In the genomic region with DNA sequence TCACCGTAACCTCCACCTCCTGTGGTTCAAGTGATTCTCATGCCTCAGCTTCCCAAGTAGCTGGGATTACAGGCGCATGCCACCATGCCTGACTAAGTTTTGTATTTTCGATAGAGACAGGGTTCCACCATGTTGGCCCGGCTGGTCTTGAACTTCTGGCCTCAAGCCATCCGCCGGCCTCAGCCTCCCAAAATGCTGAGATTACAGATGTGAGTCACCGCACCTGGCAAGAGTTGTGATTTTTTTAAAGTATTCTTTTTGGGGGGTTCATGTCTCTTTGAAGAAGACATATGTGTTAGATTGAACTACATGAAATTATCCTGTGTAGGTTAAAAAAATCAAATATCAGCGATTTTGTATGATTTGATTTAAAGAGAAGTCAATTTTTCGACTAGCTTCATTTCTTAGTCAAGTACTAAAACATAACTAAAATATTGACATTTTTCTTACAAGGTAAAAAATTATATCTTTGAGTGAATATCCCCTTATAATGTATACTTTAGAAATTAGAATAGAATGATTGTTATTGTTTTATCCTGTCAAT, we compare ENCODE assay signal across 32 cellular contexts.
"Had no signal": no experiment of that assay in that cellular context is flagged by ENCODE, and none has a peak within 500 bp of the region (broad histone marks: within the 10 kb centered on the region; RNA-seq: fewer than 3 reads in every experiment).

No MANE protein-coding gene starts in this region.

- H3K9me3 Mint-ChIP-seq: activated B cell treated with CpG ODN at 0.5 μM for 24 hours; activated naive CD4-positive, alpha-beta T cell treated with anti-CD3 and anti-CD28 coated beads for 36 hours; activated naive CD8-positive, alpha-beta T cell treated with anti-CD3 and anti-CD28 coated beads for 36 hours; activated naive CD8-positive, alpha-beta T cell treated with anti-CD3 and anti-CD28 coated beads, Interleukin-2, amount 50 U/mL, for 24 hours; activated T-cell treated with anti-CD3 and anti-CD28 coated beads, Interleukin-2, amount 50 U/mL, for 4 hours; activated T-helper 17 cell treated with anti-CD3 and anti-CD28 coated beads, Interleukin-2, amount 50 U/mL, for 72 hours; dendritic cell treated with granulocyte-macrophage colony-stimulating factor and Interleukin-4, amounts not matched to agents 40 ng/mL and 50 ng/mL, for 4 days had no signal

- H3K36me3 ChIP-seq: adrenal gland, esophagus muscularis mucosa, gastrocnemius medialis, heart left ventricle, WERI-Rb-1 had no signal

- H3K4me1 ChIP-seq: adrenal gland, body of pancreas, esophagus muscularis mucosa, gastrocnemius medialis had no signal

- H3K27me3 ChIP-seq: adrenal gland, body of pancreas, esophagus muscularis mucosa, foreskin keratinocyte, gastrocnemius medialis, heart left ventricle had no signal

- H3K27me3 Mint-ChIP-seq: activated B cell treated with CpG ODN at 0.5 μM for 24 hours; activated CD8-positive, alpha-beta T cell treated with anti-CD3 and anti-CD28 coated beads for 36 hours; activated naive CD4-positive, alpha-beta T cell treated with anti-CD3 and anti-CD28 coated beads, Interleukin-2, amount 50 U/mL, for 24 hours; activated naive CD8-positive, alpha-beta T cell treated with anti-CD3 and anti-CD28 coated beads for 36 hours; activated naive CD8-positive, alpha-beta T cell treated with anti-CD3 and anti-CD28 coated beads, Interleukin-2, amount 50 U/mL, for 24 hours; activated T-helper 17 cell treated with anti-CD3 and anti-CD28 coated beads, Interleukin-2, amount 50 U/mL, for 72 hours; dendritic cell treated with granulocyte-macrophage colony-stimulating factor and Interleukin-4, amounts not matched to agents 40 ng/mL and 50 ng/mL, for 4 days had no signal

- H3K4me3 Mint-ChIP-seq: activated B cell treated with CpG ODN at 0.5 μM for 24 hours; activated CD8-positive, alpha-beta T cell treated with anti-CD3 and anti-CD28 coated beads for 36 hours; activated naive CD4-positive, alpha-beta T cell treated with anti-CD3 and anti-CD28 coated beads for 36 hours; activated naive CD4-positive, alpha-beta T cell treated with anti-CD3 and anti-CD28 coated beads, Interleukin-2, amount 50 U/mL, for 24 hours; activated naive CD8-positive, alpha-beta T cell treated with anti-CD3 and anti-CD28 coated beads for 36 hours; activated naive CD8-positive, alpha-beta T cell treated with anti-CD3 and anti-CD28 coated beads, Interleukin-2, amount 50 U/mL, for 24 hours; activated T-cell treated with anti-CD3 and anti-CD28 coated beads, Interleukin-2, amount 50 U/mL, for 4 hours; activated T-helper 17 cell treated with anti-CD3 and anti-CD28 coated beads, Interleukin-2, amount 50 U/mL, for 72 hours; dendritic cell treated with granulocyte-macrophage colony-stimulating factor and Interleukin-4, amounts not matched to agents 40 ng/mL and 50 ng/mL, for 4 days had no signal

- ATAC-seq: activated CD4-positive, CD25-positive, alpha-beta regulatory T cell treated with anti-CD3 and anti-CD28 coated beads, Interleukin-2, amount 50 U/mL, for 24 hours; activated CD8-positive, alpha-beta T cell treated with anti-CD3 and anti-CD28 coated beads for 36 hours; activated naive CD8-positive, alpha-beta T cell treated with anti-CD3 and anti-CD28 coated beads, Interleukin-2, amount 50 U/mL, for 24 hours; activated T-cell treated with anti-CD3 and anti-CD28 coated beads, Interleukin-2, amount 50 U/mL, for 4 hours; activated T-helper 17 cell treated with anti-CD3 and anti-CD28 coated beads, Interleukin-2, amount 50 U/mL, for 72 hours; body of pancreas; foreskin keratinocyte; gastrocnemius medialis; heart left ventricle had no signal

- H3K36me3 Mint-ChIP-seq: activated naive CD4-positive, alpha-beta T cell treated with anti-CD3 and anti-CD28 coated beads, Interleukin-2, amount 50 U/mL, for 24 hours had no signal

- DNase-seq: activated B cell treated with CpG ODN at 0.5 μM for 24 hours; activated CD4-positive, alpha-beta T cell treated with anti-CD3 and anti-CD28 coated beads for 48 hours; activated CD4-positive, alpha-beta T cell treated with anti-CD3 and anti-CD28 coated beads, Interleukin-2, amount 50 U/mL, for 1 hour; activated CD4-positive, alpha-beta T cell treated with anti-CD3 and anti-CD28 coated beads, Interleukin-2, amount 50 U/mL, for 48 hours; activated CD8-positive, alpha-beta memory T cell treated with anti-CD3 and anti-CD28 coated beads for 24 hours; activated CD8-positive, alpha-beta T cell treated with anti-CD3 and anti-CD28 coated beads for 36 hours; activated effector memory CD4-positive, alpha-beta T cell treated with anti-CD3 and anti-CD28 coated beads, Interleukin-2, amount 50 U/mL, for 16 hours; activated naive CD4-positive, alpha-beta T cell treated with anti-CD3 and anti-CD28 coated beads for 36 hours; activated naive CD8-positive, alpha-beta T cell treated with anti-CD3 and anti-CD28 coated beads for 36 hours; activated naive CD8-positive, alpha-beta T cell treated with anti-CD3 and anti-CD28 coated beads, Interleukin-2, amount 50 U/mL, for 24 hours; activated T-cell treated with anti-CD3 and anti-CD28 coated beads, Interleukin-2, amount 50 U/mL, for 4 hours; adrenal gland; amygdala; aorta; body of pancreas; central memory CD4-positive, alpha-beta T cell; cerebellar nuclear complex; dorsolateral prefrontal cortex; effector memory CD4-positive, alpha-beta T cell; erythroblast; foreskin keratinocyte; gastrocnemius medialis; glutamatergic neuron; heart left ventricle; T-helper 2 cell; WERI-Rb-1 had no signal

- H3K27ac Mint-ChIP-seq: activated B cell treated with CpG ODN at 0.5 μM for 24 hours; activated CD8-positive, alpha-beta T cell treated with anti-CD3 and anti-CD28 coated beads for 36 hours; activated naive CD4-positive, alpha-beta T cell treated with anti-CD3 and anti-CD28 coated beads for 36 hours; activated naive CD4-positive, alpha-beta T cell treated with anti-CD3 and anti-CD28 coated beads, Interleukin-2, amount 50 U/mL, for 24 hours; activated naive CD8-positive, alpha-beta T cell treated with anti-CD3 and anti-CD28 coated beads for 36 hours; activated naive CD8-positive, alpha-beta T cell treated with anti-CD3 and anti-CD28 coated beads, Interleukin-2, amount 50 U/mL, for 24 hours; activated T-helper 17 cell treated with anti-CD3 and anti-CD28 coated beads, Interleukin-2, amount 50 U/mL, for 72 hours; dendritic cell treated with granulocyte-macrophage colony-stimulating factor and Interleukin-4, amounts not matched to agents 40 ng/mL and 50 ng/mL, for 4 days had no signal

- H3K9me3 ChIP-seq: adrenal gland, body of pancreas, gastrocnemius medialis, heart left ventricle had no signal

- H3K4me3 ChIP-seq: adrenal gland, body of pancreas, coronary artery, dorsolateral prefrontal cortex, esophagus muscularis mucosa, gastrocnemius medialis, heart left ventricle had no signal

- H3K27ac ChIP-seq: adrenal gland, body of pancreas, coronary artery, dorsolateral prefrontal cortex, esophagus muscularis mucosa, foreskin keratinocyte, gastrocnemius medialis, heart left ventricle, WERI-Rb-1 had no signal
